Comparison of ENCODE assay signal across 1 cellular context in genomic region chr18:61606759-61607158, GRCh38.
TF ChIP-seq lines count a peak whose summit lies in the region.

No MANE protein-coding gene starts in this region.

TF ChIP-seq in K562, 482 proteins besides CTCF, POLR2A, EP300 and RAD21 (continued from another document):
- TF ChIP-seq ATF3 (IDR thresholded peaks at IDR 0.05) (peak; percentile 32; the same call in 1 of the 2 replicates), ATF3 (CRISPR knock-in tag; conservative IDR thresholded peaks at IDR 0.05) (no peak), MTA1 (IDR thresholded peaks at IDR 0.05; ENCODE audit: borderline replicate concordance) (no peak), SMAD4 (CRISPR knock-in tag; conservative IDR thresholded peaks at IDR 0.05) (0 out of 2 replicates have a peak, but pooled peaks have one; percentile 22), SUPT5H (IDR thresholded peaks at IDR 0.05) (no peak), DDX20 (tag; IDR thresholded peaks at IDR 0.05; ENCODE audit: low read depth) (no peak), SMARCE1 (IDR thresholded peaks at IDR 0.05) (0 out of 2 replicates have a peak, but pooled peaks have one; percentile 21), CCNT2 (IDR thresholded peaks at IDR 0.05; ENCODE audit: borderline replicate concordance, extremely low read depth, insufficient read length, low read depth, low read length) (no peak), RBM25 (IDR thresholded peaks at IDR 0.05; ENCODE audit: low read depth, low read length, severe bottlenecking) (no peak)
- TF ChIP-seq, protein P1, sequence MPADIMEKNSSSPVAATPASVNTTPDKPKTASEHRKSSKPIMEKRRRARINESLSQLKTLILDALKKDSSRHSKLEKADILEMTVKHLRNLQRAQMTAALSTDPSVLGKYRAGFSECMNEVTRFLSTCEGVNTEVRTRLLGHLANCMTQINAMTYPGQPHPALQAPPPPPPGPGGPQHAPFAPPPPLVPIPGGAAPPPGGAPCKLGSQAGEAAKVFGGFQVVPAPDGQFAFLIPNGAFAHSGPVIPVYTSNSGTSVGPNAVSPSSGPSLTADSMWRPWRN (IDR thresholded peaks at IDR 0.05; ENCODE audit: low read depth): 0 out of 2 replicates have a peak, but pooled peaks have one; percentile 30
